ENCODE assay signal across 9 cellular contexts in genomic region chr5:173891367-173891766, GRCh38. TPM values are rescaled to one million over a fixed set of nuclear protein-coding genes. Genes with fewer than 3 reads are reported as not detected.
A peak's percentile ranks its signal among the peaks of the same experiment; 100 is the strongest.
DNase-seq lines count a peak whose midpoint lies in the region; ATAC-seq lines count a peak whose summit lies in the region.
"Had no signal": no experiment of that assay in that cellular context is flagged by ENCODE, and none has a peak within 500 bp of the region (broad histone marks: within the 10 kb centered on the region; RNA-seq: fewer than 3 reads in every experiment).

No MANE protein-coding gene starts in this region.

- CTCF ChIA-PET in activated CD8-positive, alpha-beta T cell treated with anti-CD3 and anti-CD28 coated beads, Interleukin-2, amount 10 ng/mL, durations not matched to agents 7 days and 5 days (lab: Charles Lee): interaction anchor here (0.7 to 5.0 kb wide), 4 partner anchors 24 to 275 kb away, joined by 3 to 29 read pairs (median 6); partner anchors contain the start of gene BOD1

- H3K27ac ChIP-seq in HUES48 (ENCODE audit: low read depth, low read length): no peak overlapping the region

- no peaks in the 10 kb centered on the region for H3K9me3 ChIP-seq in HUES48 (ENCODE audit: control insufficient read depth, insufficient read depth, low read length)

- DNase-seq in activated CD8-positive, alpha-beta T cell treated with anti-CD3 and anti-CD28 coated beads, Interleukin-2, amount 10 ng/mL, durations not matched to agents 7 days and 5 days: no peak
- no peak for DNase-seq in stimulated activated effector memory CD8-positive, alpha-beta T cell treated with anti-CD3 and anti-CD28 coated beads, Interleukin-12 subunit alpha, Interleukin-12 subunit beta, amount 100 ng/mL, for 72 hours (ENCODE audit: low spot score in 2 of 2)
- DNase-seq in NCI-H1436 treated with DMSO at 0.1 percent for 48 hours (lab: John Stamatoyannopoulos, UW) (no peak), NCI-H226 (no peak)
- DNase-seq: activated effector memory CD4-positive, alpha-beta T cell treated with anti-CD3 and anti-CD28 coated beads, Interleukin-2, amount 50 U/mL, for 16 hours; NCI-H1694 treated with DMSO at 0.1 percent for 48 hours had no signal

- POLR2A ChIA-PET in activated CD8-positive, alpha-beta T cell treated with anti-CD3 and anti-CD28 coated beads, Interleukin-2, amount 10 ng/mL, durations not matched to agents 7 days and 5 days (lab: Charles Lee): no interaction called here

- peak overlapping the region; percentile 23 for H3K4me3 Mint-ChIP-seq in activated CD8-positive, alpha-beta T cell treated with anti-CD3 and anti-CD28 coated beads, Interleukin-2, amount 10 ng/mL, durations not matched to agents 7 days and 5 days
- H3K4me3 Mint-ChIP-seq in stimulated activated effector memory CD8-positive, alpha-beta T cell treated with anti-CD3 and anti-CD28 coated beads, Interleukin-12 subunit alpha, Interleukin-12 subunit beta, amount 100 ng/mL, for 72 hours: peak overlapping the region; percentile 92

- H3K4me1 Mint-ChIP-seq in activated CD8-positive, alpha-beta T cell treated with anti-CD3 and anti-CD28 coated beads, Interleukin-2, amount 10 ng/mL, durations not matched to agents 7 days and 5 days (ENCODE audit: low read depth): peaks cover 49% of the 10 kb centered on the region
- peaks cover 55% of the 10 kb centered on the region for H3K4me1 Mint-ChIP-seq in stimulated activated effector memory CD8-positive, alpha-beta T cell treated with anti-CD3 and anti-CD28 coated beads, Interleukin-12 subunit alpha, Interleukin-12 subunit beta, amount 100 ng/mL, for 72 hours

- no peak for ATAC-seq in activated CD8-positive, alpha-beta T cell treated with anti-CD3 and anti-CD28 coated beads, Interleukin-2, amount 10 ng/mL, durations not matched to agents 7 days and 5 days
- ATAC-seq in stimulated activated effector memory CD8-positive, alpha-beta T cell treated with anti-CD3 and anti-CD28 coated beads, Interleukin-12 subunit alpha, Interleukin-12 subunit beta, amount 100 ng/mL, for 72 hours: no peak
- no peak for ATAC-seq in HG02840 (IDR thresholded peaks at IDR 0.05; ENCODE audit: low FRiP score, unreplicated experiment)

- no peak overlapping the region for H3K27ac Mint-ChIP-seq in activated CD8-positive, alpha-beta T cell treated with anti-CD3 and anti-CD28 coated beads, Interleukin-2, amount 10 ng/mL, durations not matched to agents 7 days and 5 days
- H3K27ac Mint-ChIP-seq in stimulated activated effector memory CD8-positive, alpha-beta T cell treated with anti-CD3 and anti-CD28 coated beads, Interleukin-12 subunit alpha, Interleukin-12 subunit beta, amount 100 ng/mL, for 72 hours: no peak overlapping the region

- peaks cover 14% of the 10 kb centered on the region for H3K36me3 Mint-ChIP-seq in activated CD8-positive, alpha-beta T cell treated with anti-CD3 and anti-CD28 coated beads, Interleukin-2, amount 10 ng/mL, durations not matched to agents 7 days and 5 days (ENCODE audit: low read depth)
- peaks cover 6% of the 10 kb centered on the region for H3K36me3 Mint-ChIP-seq in stimulated activated effector memory CD8-positive, alpha-beta T cell treated with anti-CD3 and anti-CD28 coated beads, Interleukin-12 subunit alpha, Interleukin-12 subunit beta, amount 100 ng/mL, for 72 hours

- no peaks in the 10 kb centered on the region for H3K9me3 Mint-ChIP-seq in activated CD8-positive, alpha-beta T cell treated with anti-CD3 and anti-CD28 coated beads, Interleukin-2, amount 10 ng/mL, durations not matched to agents 7 days and 5 days (ENCODE audit: insufficient read depth)
- no peaks in the 10 kb centered on the region for H3K9me3 Mint-ChIP-seq in stimulated activated effector memory CD8-positive, alpha-beta T cell treated with anti-CD3 and anti-CD28 coated beads, Interleukin-12 subunit alpha, Interleukin-12 subunit beta, amount 100 ng/mL, for 72 hours

- H3K9ac ChIP-seq in HUES48 (ENCODE audit: low read depth, low read length): no peak overlapping the region

- no peaks in the 10 kb centered on the region for H3K27me3 Mint-ChIP-seq in activated CD8-positive, alpha-beta T cell treated with anti-CD3 and anti-CD28 coated beads, Interleukin-2, amount 10 ng/mL, durations not matched to agents 7 days and 5 days (ENCODE audit: low read depth)

- no peaks in the 10 kb centered on the region for H3K27me3 ChIP-seq in HUES48 (ENCODE audit: control insufficient read depth, insufficient read depth, low read length)

- H3K4me1 ChIP-seq in HUES48 (ENCODE audit: control insufficient read depth, insufficient read depth, low read length): peaks cover 35% of the 10 kb centered on the region

- H3K4me3 ChIP-seq in HUES48 (ENCODE audit: low read depth, low read length): peak overlapping the region; percentile 16
- H3K4me3 ChIP-seq in iPS-11a (ENCODE audit: low read depth, low read length): peak overlapping the region; percentile 4

- no peaks in the 10 kb centered on the region for H3K36me3 ChIP-seq in HUES48 (ENCODE audit: control insufficient read depth, insufficient read depth, low read length)

RNA-seq across cellular contexts. Expression of gene CPEB4, which starts 3.2 kb away (rescaled TPM):
- 10 to 100 TPM; 10.5 to 12.3 TPM for total RNA-seq in activated CD8-positive, alpha-beta T cell treated with anti-CD3 and anti-CD28 coated beads, Interleukin-2, amount 10 ng/mL, durations not matched to agents 7 days and 5 days
